In genomic region chr2:22944141-22944540, GRCh38 we compare ENCODE assay signal across 19 cellular contexts.
DNase-seq lines count a peak whose midpoint lies in the region; ATAC-seq and TF ChIP-seq lines count a peak whose summit lies in the region.
"Had no signal": no experiment of that assay in that cellular context is flagged by ENCODE, and none has a peak within 500 bp of the region (broad histone marks: within the 10 kb centered on the region; RNA-seq: fewer than 3 reads in every experiment).

No MANE protein-coding gene starts in this region.

- TF ChIP-seq EP300 in SK-N-SH (IDR thresholded peaks at IDR 0.05; ENCODE audit: borderline replicate concordance in 1 of 2, low read depth in 1 of 2, low read length in 1 of 2), result no peak

- peak; percentile 28 for DNase-seq in SK-N-SH
- peak; percentile 47 for DNase-seq in Right ventricle myocardium superior
- no peak for DNase-seq in cardiac septum (ENCODE audit: low spot score)
- DNase-seq in BE2C, result peak; percentile 24
- peak; percentile 44 for DNase-seq in left ventricle myocardium superior
- no peak for DNase-seq in dorsolateral prefrontal cortex
- DNase-seq: CD4-positive, alpha-beta T cell; CD8-positive, alpha-beta memory T cell; DMS 273 treated with DMSO at 0.1 percent for 48 hours; DMS79; EL; GDM1; GM23248; H7; HCEC 1CT had no signal

- H3K4me1 ChIP-seq in SK-N-SH (ENCODE audit: control insufficient read depth in 1 of 2, insufficient read depth in 2 of 2, low read depth in 1 of 2, low read length in 1 of 2) (peaks cover 0 to 5% of the 10 kb centered on the region in 2 experiments; a peak in 1 of 4 replicates), BE2C (no peaks in the 10 kb centered on the region)

- CTCF ChIA-PET in SK-N-SH (lab: Yijun Ruan, JAX), result interaction anchor here (1.4 kb wide), 1 partner anchor 13 kb away, joined by 3 read pairs; no protein-coding TSS in a partner anchor

- H3K27ac ChIP-seq in SK-N-SH (ENCODE audit: low read depth in 2 of 2, low read length in 1 of 2) (no peak overlapping the region), dorsolateral prefrontal cortex (no peak overlapping the region)
- H3K27ac ChIP-seq: 22Rv1; BLaER1 treated with 17β-estradiol and CSF1 and Interleukin-3, amounts not matched to agents 10 nM and 100 nM; GM23248 had no signal

- no peak for TF ChIP-seq RAD21 in SK-N-SH (IDR thresholded peaks at IDR 0.05; ENCODE audit: low read length)

- ATAC-seq in SK-N-SH treated with all-trans-retinoic acid at 6 μM for 48 hours, result no peak
- peak; percentile 75 for ATAC-seq in Right ventricle myocardium superior (ENCODE audit: poor library complexity)
- peak; percentile 84 for ATAC-seq in left ventricle myocardium superior
- ATAC-seq: GM12878 had no signal

- TF ChIP-seq CTCF in SK-N-SH (IDR thresholded peaks at IDR 0.05) (no peak), BE2C (IDR thresholded peaks at IDR 0.05; ENCODE audit: low read depth, low read length) (no peak), dorsolateral prefrontal cortex (IDR thresholded peaks at IDR 0.05 in 54 of 56, conservative IDR thresholded peaks at IDR 0.05 in 2 of 56; ENCODE audit: low read depth in 1 of 56, partially characterized antibody in 56 of 56) (no peak)

- no peak overlapping the region for H3K4me2 ChIP-seq in SK-N-SH
- H3K4me2 ChIP-seq: BLaER1 treated with 17β-estradiol and CSF1 and Interleukin-3, amounts not matched to agents 10 nM and 100 nM had no signal

- H2AFZ ChIP-seq in SK-N-SH (ENCODE audit: low read depth), result no peak overlapping the region
- H2AFZ ChIP-seq: GM23248 had no signal

- no peaks in the 10 kb centered on the region; the same call in 1 of the 2 replicates for H3K9me3 ChIP-seq in SK-N-SH
- no peaks in the 10 kb centered on the region for H3K9me3 ChIP-seq in BE2C
- H3K9me3 ChIP-seq: BLaER1 treated with 17β-estradiol and CSF1 and Interleukin-3, amounts not matched to agents 10 nM and 100 nM had no signal

- intact Hi-C loops in Right ventricle myocardium superior (cut with DNase I) (no loop called here), cardiac septum (cut with DNase I) (no loop called here), left ventricle myocardium superior (cut with micrococcal nuclease) (no loop called here), dorsolateral prefrontal cortex (cut with DNase I) (no loop called here)

- H3F3A ChIP-seq in SK-N-SH (replicated peaks; ENCODE audit: insufficient read depth), result no peaks in the 10 kb centered on the region

- WGBS in SK-N-SH (ENCODE audit: low lambda C conversion rate), result 31% methylated on average over 7 of the region's 7 CpGs

- H3K36me3 ChIP-seq in SK-N-SH (replicated peaks in 1 of 2; ENCODE audit: control insufficient read depth in 1 of 2, insufficient read depth in 2 of 2, low read length in 1 of 2) (no peaks in the 10 kb centered on the region), BE2C (no peaks in the 10 kb centered on the region)
- H3K36me3 ChIP-seq: BLaER1 treated with 17β-estradiol and CSF1 and Interleukin-3, amounts not matched to agents 10 nM and 100 nM had no signal

- H3K79me2 ChIP-seq in SK-N-SH (ENCODE audit: insufficient read depth), result no peaks in the 10 kb centered on the region

- no peaks in the 10 kb centered on the region for H3K27me3 ChIP-seq in SK-N-SH (ENCODE audit: insufficient read depth)
- no peaks in the 10 kb centered on the region for H3K27me3 ChIP-seq in BE2C
- H3K27me3 ChIP-seq in dorsolateral prefrontal cortex, result peaks cover 0 to 2% (median 0%) of the 10 kb centered on the region in 45 donors
- H3K27me3 ChIP-seq: BLaER1 treated with 17β-estradiol and CSF1 and Interleukin-3, amounts not matched to agents 10 nM and 100 nM had no signal

- POLR2A ChIA-PET in SK-N-SH (lab: Yijun Ruan, JAX), result no interaction called here

- no peak overlapping the region for H3K9ac ChIP-seq in SK-N-SH
- H3K9ac ChIP-seq: BLaER1 treated with 17β-estradiol and CSF1 and Interleukin-3, amounts not matched to agents 10 nM and 100 nM; GM23248 had no signal

- H3K4me3 ChIP-seq in SK-N-SH (ENCODE audit: low read depth in 2 of 2, low read length in 1 of 2) (no peak overlapping the region), BE2C (ENCODE audit: low read depth, low read length) (no peak overlapping the region), dorsolateral prefrontal cortex (no peak overlapping the region)
- H3K4me3 ChIP-seq: BLaER1 treated with 17β-estradiol and CSF1 and Interleukin-3, amounts not matched to agents 10 nM and 100 nM; GM12878; GM23248 had no signal

- no peaks in the 10 kb centered on the region for H3K9me2 ChIP-seq in SK-N-SH

- H4K20me1 ChIP-seq in SK-N-SH (ENCODE audit: insufficient read depth), result no peaks in the 10 kb centered on the region
- H4K20me1 ChIP-seq: BLaER1 treated with 17β-estradiol and CSF1 and Interleukin-3, amounts not matched to agents 10 nM and 100 nM had no signal

TF ChIP-seq in SK-N-SH, 30 proteins besides CTCF, POLR2A, EP300 and RAD21 (continues in another document):
- TF ChIP-seq MEF2A (IDR thresholded peaks at IDR 0.05; ENCODE audit: borderline replicate concordance, low read depth), result no peak
- TF ChIP-seq PBX3 (IDR thresholded peaks at IDR 0.05), result no peak
- no peak for TF ChIP-seq MAX (IDR thresholded peaks at IDR 0.05; ENCODE audit: low read depth)
- no peak for TF ChIP-seq NRF1 (IDR thresholded peaks at IDR 0.05; ENCODE audit: low read depth, low read length)
- TF ChIP-seq JUND (IDR thresholded peaks at IDR 0.05), result no peak
- no peak for TF ChIP-seq USF1 (IDR thresholded peaks at IDR 0.05; ENCODE audit: borderline replicate concordance, low read depth)
- no peak for TF ChIP-seq IRF3 (IDR thresholded peaks at IDR 0.05; ENCODE audit: low read depth, low read length)

TF ChIP-seq in SK-N-SH treated with all-trans-retinoic acid at 6 μM for 48 hours, 23 proteins besides CTCF, POLR2A, EP300 and RAD21:
- TF ChIP-seq BACH2 (CRISPR knock-in tag; IDR thresholded peaks at IDR 0.05; ENCODE audit: borderline replicate concordance), result no peak

Comparison
In these comparisons a context has a peak if more than half of its experiments do, and no peak if none do; other contexts are left out.
1. DNase-seq: peak in SK-N-SH (single experiment), Right ventricle myocardium superior (single experiment), BE2C (single experiment) and left ventricle myocardium superior (single experiment); none in cardiac septum (single experiment) and dorsolateral prefrontal cortex (0 of 10).